ENCODE assay signal across 9 cellular contexts in the genomic region with DNA sequence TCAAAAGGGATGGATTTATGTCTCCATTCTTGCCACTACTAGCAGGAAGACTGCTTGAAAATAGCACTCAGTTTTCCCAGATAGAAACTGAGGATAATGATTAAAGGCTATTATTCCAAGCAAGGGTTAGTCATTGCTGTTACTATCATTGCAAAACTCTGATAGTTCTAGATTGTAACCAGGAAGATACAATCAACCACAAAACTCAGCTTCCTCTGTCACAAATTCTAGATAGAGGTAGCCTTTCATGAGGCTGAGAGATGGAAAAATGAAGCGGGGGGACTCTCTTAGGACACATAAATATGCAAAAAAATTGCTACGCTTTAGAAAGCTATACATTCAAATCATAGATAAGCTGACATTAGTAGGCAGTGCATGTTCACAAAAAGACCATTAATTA. TPM values are rescaled to one million over a fixed set of nuclear protein-coding genes. Genes with fewer than 3 reads are reported as not detected.
DNase-seq lines count a peak whose midpoint lies in the region; ATAC-seq and TF ChIP-seq lines count a peak whose summit lies in the region.
"Had no signal": no experiment of that assay in that cellular context is flagged by ENCODE, and none has a peak within 500 bp of the region (broad histone marks: within the 10 kb centered on the region; RNA-seq: fewer than 3 reads in every experiment).

No MANE protein-coding gene starts in this region.

- no peaks in the 10 kb centered on the region for H3K36me3 ChIP-seq in KOPT-K1 (ENCODE audit: insufficient read depth, low read length)
- peaks cover 11 to 13% of the 10 kb centered on the region in 2 donors for H3K36me3 ChIP-seq in ascending aorta

- H3K9me3 ChIP-seq in KOPT-K1 (ENCODE audit: insufficient read depth, low read length, poor library complexity, severe bottlenecking) (no peaks in the 10 kb centered on the region), ascending aorta (no peaks in the 10 kb centered on the region)

- peak overlapping the region; percentile 75 for H3K4me3 Mint-ChIP-seq in mesothelial cell of epicardium

- peak overlapping the region; percentile 62 for H3K4me3 ChIP-seq in AG09309 (ENCODE audit: control insufficient read depth, low read depth, low read length)
- peak overlapping the region; percentile 55 to 62 for H3K4me3 ChIP-seq in ascending aorta

- ATAC-seq in GM18505 (IDR thresholded peaks at IDR 0.05; ENCODE audit: unreplicated experiment) (no peak), HG02973 (IDR thresholded peaks at IDR 0.05; ENCODE audit: unreplicated experiment) (no peak), GM19023 (IDR thresholded peaks at IDR 0.05; ENCODE audit: unreplicated experiment) (no peak)

- H3K4me1 ChIP-seq in ascending aorta = peaks cover 10 to 46% of the 10 kb centered on the region in 2 donors

- peaks cover 60% of the 10 kb centered on the region for H3K4me1 Mint-ChIP-seq in mesothelial cell of epicardium

- DNase-seq in AG09309 (ENCODE audit: low read depth) = no peak
- no peak for DNase-seq in ascending aorta (ENCODE audit: low spot score in 2 of 2)
- DNase-seq in mesothelial cell of epicardium (ENCODE audit: low spot score in 2 of 2, unreplicated experiment in 2 of 2) = no peak
- no peak for DNase-seq in stimulated activated CD4-positive, alpha-beta T cell treated with anti-CD3 and anti-CD28 coated beads, Interleukin-4, amount 100 ng/mL, for 1 hour
- DNase-seq: NCI-H1092 had no signal

- TF ChIP-seq CTCF in AG09309 (IDR thresholded peaks at IDR 0.05; ENCODE audit: control insufficient read depth, insufficient read depth, low read depth, low read length, missing control alignments) (no peak), ascending aorta (IDR thresholded peaks at IDR 0.05) (no peak), mesothelial cell of epicardium (IDR thresholded peaks at IDR 0.05; ENCODE audit: unreplicated experiment) (no peak)

- H3K27me3 Mint-ChIP-seq in mesothelial cell of epicardium (ENCODE audit: low read depth) = no peaks in the 10 kb centered on the region

- no peak for TF ChIP-seq POLR2A in GM18505 (IDR thresholded peaks at IDR 0.05; ENCODE audit: borderline replicate concordance, extremely low read depth, insufficient read depth, insufficient read length)

- peaks cover 2% of the 10 kb centered on the region for H3K36me3 Mint-ChIP-seq in mesothelial cell of epicardium

- no peaks in the 10 kb centered on the region for H3K9me3 Mint-ChIP-seq in mesothelial cell of epicardium

- H3K27ac ChIP-seq in KOPT-K1 (ENCODE audit: low read depth, low read length, poor library complexity, severe bottlenecking) (peak overlapping the region; percentile 77), ascending aorta (peak overlapping the region; percentile 70 to 81)

- peak overlapping the region; percentile 95 for H3K27ac Mint-ChIP-seq in mesothelial cell of epicardium

- no peaks in the 10 kb centered on the region for H3K27me3 ChIP-seq in ascending aorta

- intact Hi-C loops in ascending aorta (cut with DNase I) = loop anchor here (2.0 kb wide), 1 partner anchor 48 kb away; no protein-coding TSS in a partner anchor

RNA-seq across cellular contexts. Expression of a gene that starts 3.1 kb away (rescaled TPM):
- 261 TPM for total RNA-seq in ascending aorta
- 166 to 189 TPM (median 183 TPM) in 3 replicates for total RNA-seq in mesothelial cell of epicardium
